In the genomic region with DNA sequence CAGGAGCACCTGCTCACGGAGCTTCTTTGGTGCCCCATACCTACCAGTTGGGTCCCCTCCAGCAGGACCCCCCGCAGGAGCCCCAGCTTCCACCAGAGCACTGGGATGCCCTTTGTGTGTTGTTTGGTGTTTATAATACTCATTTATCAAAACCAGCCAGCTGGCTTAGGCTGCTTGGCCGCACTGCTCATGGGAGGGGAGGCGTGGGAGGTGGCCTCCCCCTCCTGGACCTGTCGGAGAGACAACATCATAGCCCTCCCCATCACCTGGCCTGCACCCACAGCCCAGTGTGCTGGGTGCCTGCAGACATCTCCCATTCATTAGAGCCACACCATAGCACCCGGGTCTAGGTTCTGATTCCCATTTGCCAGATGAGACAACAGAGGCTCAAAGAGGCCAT, we compare ENCODE assay signal across 25 cellular contexts. TPM values are rescaled to one million over a fixed set of nuclear protein-coding genes. Genes with fewer than 3 reads are reported as not detected.
DNase-seq lines count a peak whose midpoint lies in the region; ATAC-seq and TF ChIP-seq lines count a peak whose summit lies in the region.
"Had no signal": no experiment of that assay in that cellular context is flagged by ENCODE, and none has a peak within 500 bp of the region (broad histone marks: within the 10 kb centered on the region; RNA-seq: fewer than 3 reads in every experiment).

No MANE protein-coding gene starts in this region.

- H3K4me3 ChIP-seq in HEK293 (ENCODE audit: low read depth, low read length) (no peak overlapping the region), osteoblast (ENCODE audit: insufficient read depth, low read length) (no peak overlapping the region)
- H3K4me3 ChIP-seq: BLaER1, GM12878 had no signal

- H3K79me2 ChIP-seq in osteoblast (ENCODE audit: insufficient read depth, low read length) = no peaks in the 10 kb centered on the region

- H3K9me3 ChIP-seq in HEK293 (ENCODE audit: control insufficient read depth, insufficient read depth, low read depth, low read length) (no peaks in the 10 kb centered on the region), T-helper 17 cell (ENCODE audit: control insufficient read depth, low read length, poor library complexity, severe bottlenecking) (no peaks in the 10 kb centered on the region), osteoblast (ENCODE audit: low read depth, low read length) (no peaks in the 10 kb centered on the region)
- H3K9me3 ChIP-seq: BE2C, BLaER1 had no signal

- no peaks in the 10 kb centered on the region for H3K36me3 ChIP-seq in HEK293 (ENCODE audit: control insufficient read depth in 2 of 2, insufficient read depth in 1 of 2, low read length in 2 of 2)
- H3K36me3 ChIP-seq in osteoblast (ENCODE audit: insufficient read depth, low read length) = no peaks in the 10 kb centered on the region
- H3K36me3 ChIP-seq: BE2C, BLaER1 had no signal

- no peaks in the 10 kb centered on the region for H3K36me3 Mint-ChIP-seq in T-helper 17 cell (ENCODE audit: low read depth)
- H3K36me3 Mint-ChIP-seq: CD14-positive monocyte; CD4-positive, alpha-beta memory T cell; CD4-positive, CD25-positive, alpha-beta regulatory T cell had no signal

- no peak for ATAC-seq in T-helper 17 cell
- ATAC-seq in GM18520 (IDR thresholded peaks at IDR 0.05; ENCODE audit: unreplicated experiment) = no peak
- no peak for ATAC-seq in omental fat pad (ENCODE audit: low FRiP score)
- ATAC-seq: GM12878 had no signal

- no peak overlapping the region for H3K4me2 ChIP-seq in osteoblast (ENCODE audit: insufficient read depth, low read length)

- H3K4me3 Mint-ChIP-seq in T-helper 17 cell = no peak overlapping the region
- H3K4me3 Mint-ChIP-seq: CD14-positive monocyte; CD4-positive, alpha-beta memory T cell; CD8-positive, alpha-beta memory T cell had no signal

- H3K4me1 ChIP-seq in HEK293 (ENCODE audit: control insufficient read depth, insufficient read depth, low read length) (peaks cover 4% of the 10 kb centered on the region; the same call in 1 of the 2 replicates), osteoblast (ENCODE audit: insufficient read depth, low read length) (peaks cover 12% of the 10 kb centered on the region)
- H3K4me1 ChIP-seq: BE2C had no signal

- no peak overlapping the region for H3K27ac ChIP-seq in HEK293 (ENCODE audit: extremely low read depth, low read depth, low read length)
- H3K27ac ChIP-seq in osteoblast (ENCODE audit: low read depth, low read length) = no peak overlapping the region
- H3K27ac ChIP-seq: BLaER1 had no signal

- peak; percentile 19 for TF ChIP-seq POLR2A in erythroblast (IDR thresholded peaks at IDR 0.05; ENCODE audit: low read length)

- peaks cover 20% of the 10 kb centered on the region for H3K4me1 Mint-ChIP-seq in T-helper 17 cell

- no peak for TF ChIP-seq CTCF in HEK293 (tag by site-specific recombination; IDR thresholded peaks at IDR 0.05)
- no peak for TF ChIP-seq CTCF in osteoblast (IDR thresholded peaks at IDR 0.05; ENCODE audit: extremely low read depth, low read depth, low read length)
- TF ChIP-seq CTCF in omental fat pad (IDR thresholded peaks at IDR 0.05) = no peak

- DNase-seq in T-helper 17 cell (no peak), erythroblast (lab: John Stamatoyannopoulos, UW) (peak; percentile 64 to 69), osteoblast (ENCODE audit: insufficient read length, low spot score, missing footprints) (peak; percentile 30), glomerular visceral epithelial cell (ENCODE audit: extremely low spot score) (no peak), omental fat pad (ENCODE audit: low spot score) (no peak)
- DNase-seq: 8988T; ACHN; BE2C; C1 segment of cervical spinal cord; CD4-positive, alpha-beta memory T cell; CD4-positive, CD25-positive, alpha-beta regulatory T cell; CD8-positive, alpha-beta memory T cell; COR-L47; DMS 273 treated with DMSO at 0.1 percent for 48 hours; DMS153; DMS53; DMS79; DND-41; EL; GDM1 had no signal

- H2AFZ ChIP-seq in osteoblast (ENCODE audit: low read length) = no peak overlapping the region

- no peaks in the 10 kb centered on the region for H3K27me3 ChIP-seq in osteoblast (ENCODE audit: insufficient read depth, low read length)
- H3K27me3 ChIP-seq: BE2C, BLaER1 had no signal

- no peaks in the 10 kb centered on the region for H4K20me1 ChIP-seq in osteoblast (ENCODE audit: insufficient read depth, low read length)
- H4K20me1 ChIP-seq: BLaER1 had no signal

- H3K27me3 Mint-ChIP-seq in T-helper 17 cell = no peaks in the 10 kb centered on the region
- H3K27me3 Mint-ChIP-seq: CD4-positive, alpha-beta memory T cell; CD4-positive, CD25-positive, alpha-beta regulatory T cell had no signal

- POLR2A ChIA-PET in HEK293 (lab: Yijun Ruan, JAX) = no interaction called here

- CTCF ChIA-PET in HEK293 (lab: Yijun Ruan, JAX) = no interaction called here

- peak overlapping the region; percentile 82 for H3K27ac Mint-ChIP-seq in T-helper 17 cell
- H3K27ac Mint-ChIP-seq: CD14-positive monocyte; CD4-positive, alpha-beta memory T cell; CD8-positive, alpha-beta memory T cell had no signal

TF ChIP-seq in HEK293, 187 proteins besides CTCF, POLR2A, EP300 and RAD21:
- TF ChIP-seq ZNF341 (tag by site-specific recombination; IDR thresholded peaks at IDR 0.05; ENCODE audit: low read depth) (no peak), EGR2 (tag by site-specific recombination; IDR thresholded peaks at IDR 0.05; ENCODE audit: low read depth) (0 out of 2 replicates have a peak, but pooled peaks have one; percentile 8)

RNA-seq across cellular contexts. Expression of a gene that starts 12.7 kb away (rescaled TPM):
- total RNA-seq in T-helper 17 cell (10 to 100 TPM; 61.2 to 73.0 TPM), osteoblast (24.5 and 27.5 TPM in 2 replicates), omental fat pad (100 to 1,000 TPM in 1 of 4 donors, 10 to 100 TPM in 3; 36.8 to 170 (median 58.5) TPM)

RNA-seq across cellular contexts. Expression of a gene that starts 18.6 kb away (rescaled TPM):
- total RNA-seq in T-helper 17 cell = 1 to 10 TPM; 4.9 to 8.4 TPM
- total RNA-seq in osteoblast = 13.0 and 15.2 TPM in 2 replicates
- total RNA-seq in omental fat pad = 10 to 100 TPM in 2 of 4 donors, 1 to 10 TPM in 2; 7.5 to 19.1 (median 9.6) TPM

RNA-seq across cellular contexts. Expression of a gene that starts 57.8 kb away (rescaled TPM):
- 10 to 100 TPM; 10.3 to 17.2 TPM for total RNA-seq in T-helper 17 cell
- total RNA-seq in osteoblast = 12.1 and 18.1 TPM in 2 replicates
- total RNA-seq in omental fat pad = 10 to 100 TPM; 24.9 to 41.3 (median 34.0) TPM

Comparison
In these comparisons a context has a peak if more than half of its experiments do, and no peak if none do; other contexts are left out.
1. DNase-seq: peak in erythroblast (2 of 2) and osteoblast (single experiment); none in T-helper 17 cell (0 of 3), glomerular visceral epithelial cell (single experiment) and omental fat pad (single experiment).